ENCODE assay signal across 11 cellular contexts in the genomic region with DNA sequence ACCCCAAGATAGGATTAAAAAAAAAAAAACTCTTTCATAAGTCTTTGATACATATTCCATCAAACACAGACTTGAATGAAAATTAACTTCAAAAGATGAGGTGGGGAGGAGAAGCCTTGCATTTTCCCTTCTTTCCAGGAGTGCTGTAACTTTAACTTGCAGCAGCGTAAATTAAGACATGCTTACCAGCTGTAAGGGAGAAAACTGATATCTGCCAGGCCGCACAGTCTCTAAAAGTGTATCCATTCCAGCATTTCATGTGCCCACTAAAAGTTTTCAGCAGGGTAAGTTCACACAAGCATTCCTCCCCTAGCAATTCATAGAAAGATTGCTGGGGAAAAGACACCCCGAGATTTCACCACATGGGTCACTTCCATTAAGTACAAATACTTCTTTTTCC. TPM values are rescaled to one million over a fixed set of nuclear protein-coding genes. Genes with fewer than 3 reads are reported as not detected.
A peak's percentile ranks its signal among the peaks of the same experiment; 100 is the strongest.
DNase-seq lines count a peak whose midpoint lies in the region; ATAC-seq and TF ChIP-seq lines count a peak whose summit lies in the region.
"Had no signal": no experiment of that assay in that cellular context is flagged by ENCODE, and none has a peak within 500 bp of the region (broad histone marks: within the 10 kb centered on the region; RNA-seq: fewer than 3 reads in every experiment).

No MANE protein-coding gene starts in this region.

- TF ChIP-seq CTCF in HFFc6 (IDR thresholded peaks at IDR 0.05) = no peak
- no peak for TF ChIP-seq CTCF in breast epithelium (IDR thresholded peaks at IDR 0.05)
- TF ChIP-seq CTCF in omental fat pad (IDR thresholded peaks at IDR 0.05) = no peak

- no peak for ATAC-seq in activated T-cell treated with anti-CD3 and anti-CD28 coated beads, Interleukin-2, amount 50 U/mL, for 4 hours
- ATAC-seq in omental fat pad (ENCODE audit: low FRiP score) = no peak
- ATAC-seq: activated CD4-positive, alpha-beta T cell treated with anti-CD3 and anti-CD28 coated beads for 36 hours had no signal

- H3K9me3 ChIP-seq in breast epithelium (no peaks in the 10 kb centered on the region), skeletal muscle satellite cell (replicated peaks; ENCODE audit: low read length) (no peaks in the 10 kb centered on the region)

- H3K27me3 Mint-ChIP-seq in HFFc6 (ENCODE audit: insufficient read depth) = peaks cover 5% of the 10 kb centered on the region; the same call in 1 of the 2 replicates
- peaks cover 63% of the 10 kb centered on the region for H3K27me3 Mint-ChIP-seq in activated T-cell treated with anti-CD3 and anti-CD28 coated beads, Interleukin-2, amount 50 U/mL, for 4 hours (ENCODE audit: low read depth)

- H3K36me3 ChIP-seq in breast epithelium = no peaks in the 10 kb centered on the region
- H3K36me3 ChIP-seq in skeletal muscle satellite cell (ENCODE audit: insufficient read depth, low read length) = peaks cover 7% of the 10 kb centered on the region

- H3K4me1 ChIP-seq in breast epithelium (peaks cover 5 to 34% of the 10 kb centered on the region in 2 donors), skeletal muscle satellite cell (ENCODE audit: control insufficient read depth, insufficient read depth, low read length) (peaks cover 56% of the 10 kb centered on the region)

- H3K9me3 Mint-ChIP-seq in HFFc6 = no peaks in the 10 kb centered on the region
- no peaks in the 10 kb centered on the region for H3K9me3 Mint-ChIP-seq in activated T-cell treated with anti-CD3 and anti-CD28 coated beads, Interleukin-2, amount 50 U/mL, for 4 hours
- H3K9me3 Mint-ChIP-seq: activated naive CD8-positive, alpha-beta T cell treated with anti-CD3 and anti-CD28 coated beads for 36 hours had no signal

- peak overlapping the region; percentile 97 for H3K4me3 Mint-ChIP-seq in HFFc6
- no peak overlapping the region for H3K4me3 Mint-ChIP-seq in activated T-cell treated with anti-CD3 and anti-CD28 coated beads, Interleukin-2, amount 50 U/mL, for 4 hours
- H3K4me3 Mint-ChIP-seq: activated CD4-positive, alpha-beta T cell treated with anti-CD3 and anti-CD28 coated beads for 36 hours; activated naive CD8-positive, alpha-beta T cell treated with anti-CD3 and anti-CD28 coated beads for 36 hours had no signal

- peak overlapping the region; percentile 88 for H3K27ac Mint-ChIP-seq in HFFc6
- H3K27ac Mint-ChIP-seq: activated CD4-positive, alpha-beta T cell treated with anti-CD3 and anti-CD28 coated beads for 36 hours; activated naive CD8-positive, alpha-beta T cell treated with anti-CD3 and anti-CD28 coated beads for 36 hours had no signal

- no peaks in the 10 kb centered on the region for H3K27me3 ChIP-seq in breast epithelium
- H3K27me3 ChIP-seq in layer of hippocampus (ENCODE audit: control insufficient read depth, insufficient read depth, low read length) = no peaks in the 10 kb centered on the region
- no peaks in the 10 kb centered on the region for H3K27me3 ChIP-seq in skeletal muscle satellite cell (ENCODE audit: control insufficient read depth, insufficient read depth, low read length)

- DNase-seq in HFFc6 (no peak), breast epithelium (ENCODE audit: low spot score in 2 of 2) (no peak), NCI-H2196 treated with DMSO at 0.1 percent for 48 hours (lab: John Stamatoyannopoulos, UW; ENCODE audit: unreplicated experiment) (no peak), omental fat pad (ENCODE audit: low spot score) (no peak)
- DNase-seq in activated T-cell treated with anti-CD3 and anti-CD28 coated beads, Interleukin-2, amount 50 U/mL, for 4 hours = no peak
- DNase-seq in activated T-cell treated with anti-CD3 and anti-CD28 coated beads, Interleukin-2, amount 50 U/mL, for 1 hour = no peak
- DNase-seq: activated CD4-positive, alpha-beta T cell treated with anti-CD3 and anti-CD28 coated beads for 36 hours; activated naive CD8-positive, alpha-beta T cell treated with anti-CD3 and anti-CD28 coated beads for 36 hours; NCI-H2171 had no signal

- no peak for TF ChIP-seq POLR2A in breast epithelium (IDR thresholded peaks at IDR 0.05)

- intact Hi-C loops in breast epithelium (cut with DNase I; ENCODE audit: low total_unique reads) = loop anchor here (5.0 kb wide), 1 partner anchor 93 kb away; no protein-coding TSS in a partner anchor

- H3K36me3 Mint-ChIP-seq in HFFc6 (ENCODE audit: low read depth) = peaks cover 9% of the 10 kb centered on the region
- no peaks in the 10 kb centered on the region for H3K36me3 Mint-ChIP-seq in activated T-cell treated with anti-CD3 and anti-CD28 coated beads, Interleukin-2, amount 50 U/mL, for 4 hours (ENCODE audit: insufficient read depth)
- H3K36me3 Mint-ChIP-seq: activated naive CD8-positive, alpha-beta T cell treated with anti-CD3 and anti-CD28 coated beads for 36 hours had no signal

- H3K27ac ChIP-seq in breast epithelium (peak overlapping the region; percentile 23 to 99), layer of hippocampus (ENCODE audit: low read depth, low read length) (peak overlapping the region; percentile 82)

- H3K9ac ChIP-seq in skeletal muscle satellite cell (ENCODE audit: low read depth, low read length) = peak overlapping the region; percentile 95

- H3K4me2 ChIP-seq in skeletal muscle satellite cell (ENCODE audit: low read length) = peak overlapping the region; percentile 91

- H3K4me3 ChIP-seq in breast epithelium (peak overlapping the region in 1 of 3 donors; percentile 24), skeletal muscle satellite cell (ENCODE audit: low read length) (peak overlapping the region; percentile 59)

- peaks cover 64% of the 10 kb centered on the region for H3K4me1 Mint-ChIP-seq in HFFc6 (ENCODE audit: low read depth)
- H3K4me1 Mint-ChIP-seq in activated T-cell treated with anti-CD3 and anti-CD28 coated beads, Interleukin-2, amount 50 U/mL, for 4 hours (ENCODE audit: low read depth) = peaks cover 4% of the 10 kb centered on the region
- H3K4me1 Mint-ChIP-seq: activated naive CD8-positive, alpha-beta T cell treated with anti-CD3 and anti-CD28 coated beads for 36 hours had no signal

RNA-seq across cellular contexts. Expression of a gene that starts 4.7 kb away (rescaled TPM):
- total RNA-seq in HFFc6 (2021; fragmentation: NEBNext Ultra II Directional; extraction: Animal tissue kit (Norgen Biotek cat#: 25700)) = 10 to 100 TPM; 70.6 to 86.9 (median 78.8) TPM
- total RNA-seq in breast epithelium = 10 to 100 TPM; 53.1 to 91.2 (median 65.9) TPM
- 60.9 and 63.6 TPM in 2 replicates for total RNA-seq in skeletal muscle satellite cell (2012; rRNA removed)
- total RNA-seq in activated T-cell treated with anti-CD3 and anti-CD28 coated beads, Interleukin-2, amount 50 U/mL, for 4 hours = 1 to 10 TPM; 1.0 to 1.4 (median 1.3) TPM
- total RNA-seq in omental fat pad = 10 to 100 TPM; 29.4 to 58.6 (median 46.2) TPM

Comparison
In these comparisons a context has a peak if more than half of its experiments do, and no peak if none do; other contexts are left out.
1. RNA of a gene that starts 4.7 kb away (total RNA-seq): 70.6 to 86.9 TPM in HFFc6, 53.1 to 91.2 TPM in breast epithelium and 29.4 to 58.6 TPM in omental fat pad; 1.0 to 1.4 TPM in activated T-cell treated with anti-CD3 and anti-CD28 coated beads, Interleukin-2, amount 50 U/mL, for 4 hours; every median in the first group is over 10 times any median in the second.